Comparison of ENCODE assay signal across 7 cellular contexts in the genomic region with DNA sequence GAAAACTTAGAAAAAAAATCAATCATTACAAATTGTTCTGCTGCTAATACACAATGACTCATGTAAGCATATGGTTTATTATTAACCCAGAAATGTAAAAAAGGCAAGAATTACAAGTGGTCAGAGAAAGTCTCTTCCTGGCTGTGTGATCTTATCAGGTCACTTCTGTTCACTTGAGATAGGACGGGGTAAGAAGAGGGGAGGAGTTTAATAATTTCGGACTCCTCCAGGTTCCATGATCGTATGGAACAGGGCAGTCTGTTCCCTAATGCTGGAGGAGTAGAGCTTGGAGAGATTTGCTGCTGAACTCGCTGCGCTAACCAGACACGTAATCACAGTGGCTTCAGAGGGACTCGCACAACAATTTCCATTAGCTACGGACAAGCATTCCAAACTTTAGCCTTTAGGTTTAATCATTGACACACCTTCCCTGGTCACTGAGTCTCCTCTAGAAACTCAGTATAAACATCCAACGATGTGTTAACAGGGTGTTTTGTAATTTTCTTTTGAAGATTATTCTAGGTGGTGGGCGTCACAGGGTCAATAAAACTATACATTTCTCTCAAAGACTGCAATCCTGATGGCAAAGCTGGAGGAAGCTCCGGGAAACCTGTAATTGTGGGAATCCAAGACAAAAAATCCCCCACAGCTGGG. TPM values are rescaled to one million over a fixed set of nuclear protein-coding genes. Genes with fewer than 3 reads are reported as not detected.
DNase-seq lines count a peak whose midpoint lies in the region; ATAC-seq and TF ChIP-seq lines count a peak whose summit lies in the region.

No MANE protein-coding gene starts in this region.

- peaks cover under 1% of the 10 kb centered on the region for H3K9me3 ChIP-seq in mucosa of descending colon

- H3K4me3 ChIP-seq in mucosa of descending colon: no peak overlapping the region

- H3K36me3 ChIP-seq in mucosa of descending colon (ENCODE audit: low read depth): no peaks in the 10 kb centered on the region

- H3K27ac Mint-ChIP-seq in activated naive CD8-positive, alpha-beta T cell treated with anti-CD3 and anti-CD28 coated beads for 36 hours: no peak overlapping the region

- peak overlapping the region; percentile 22 for H3K4me3 Mint-ChIP-seq in activated naive CD8-positive, alpha-beta T cell treated with anti-CD3 and anti-CD28 coated beads for 36 hours

- TF ChIP-seq CTCF in mucosa of descending colon (IDR thresholded peaks at IDR 0.05): no peak

- peaks cover 25% of the 10 kb centered on the region for H3K36me3 Mint-ChIP-seq in activated naive CD8-positive, alpha-beta T cell treated with anti-CD3 and anti-CD28 coated beads for 36 hours

- peaks cover 17% of the 10 kb centered on the region for H3K4me1 ChIP-seq in mucosa of descending colon (ENCODE audit: low read depth)

- intact Hi-C loops in mucosa of descending colon (cut with DNase I, micrococcal nuclease): no loop called here

- ATAC-seq in GM18870 (IDR thresholded peaks at IDR 0.05; ENCODE audit: unreplicated experiment) (peak; percentile 41), HG03060 (IDR thresholded peaks at IDR 0.05; ENCODE audit: low read depth, unreplicated experiment) (peak; percentile 36), mucosa of descending colon (peak; percentile 9), HG02884 (IDR thresholded peaks at IDR 0.05; ENCODE audit: unreplicated experiment) (no peak)

- H3K4me1 Mint-ChIP-seq in activated naive CD8-positive, alpha-beta T cell treated with anti-CD3 and anti-CD28 coated beads for 36 hours: peaks cover 36% of the 10 kb centered on the region

- H3K27me3 Mint-ChIP-seq in activated naive CD8-positive, alpha-beta T cell treated with anti-CD3 and anti-CD28 coated beads for 36 hours: no peaks in the 10 kb centered on the region

- DNase-seq in activated naive CD8-positive, alpha-beta T cell treated with anti-CD3 and anti-CD28 coated beads for 36 hours: no peak
- DNase-seq in mucosa of descending colon (peak in 1 of 3 donors; percentile 7), DMS153 (lab: John Stamatoyannopoulos, UW) (no peak), COLO829 (ENCODE audit: low spot score) (no peak)

- H3K9me3 Mint-ChIP-seq in activated naive CD8-positive, alpha-beta T cell treated with anti-CD3 and anti-CD28 coated beads for 36 hours: peaks cover 3% of the 10 kb centered on the region

RNA-seq across cellular contexts. Expression of a gene that starts 1.3 kb away (rescaled TPM):
- total RNA-seq in activated naive CD8-positive, alpha-beta T cell treated with anti-CD3 and anti-CD28 coated beads for 36 hours: 10 to 100 TPM; 10.7 to 10.9 TPM
- total RNA-seq in mucosa of descending colon: 10 to 100 TPM; 14.2 to 20.4 (median 14.4) TPM

RNA-seq across cellular contexts. Expression of a gene that starts 1.4 kb away (rescaled TPM):
- total RNA-seq in activated naive CD8-positive, alpha-beta T cell treated with anti-CD3 and anti-CD28 coated beads for 36 hours: 10 to 100 TPM; 38.7 to 39.0 TPM
- total RNA-seq in mucosa of descending colon: 10 to 100 TPM in 2 of 3 donors, 1 to 10 TPM in 1; 8.3 to 24.0 (median 12.8) TPM

RNA-seq across cellular contexts. Expression of a gene that starts 57.9 kb away (rescaled TPM):
- total RNA-seq in activated naive CD8-positive, alpha-beta T cell treated with anti-CD3 and anti-CD28 coated beads for 36 hours: not detected
- total RNA-seq in mucosa of descending colon: under 1 TPM; 0.06 to 0.51 (median 0.14) TPM
